Comparison of ENCODE assay signal across 1 cellular context in the genomic region with DNA sequence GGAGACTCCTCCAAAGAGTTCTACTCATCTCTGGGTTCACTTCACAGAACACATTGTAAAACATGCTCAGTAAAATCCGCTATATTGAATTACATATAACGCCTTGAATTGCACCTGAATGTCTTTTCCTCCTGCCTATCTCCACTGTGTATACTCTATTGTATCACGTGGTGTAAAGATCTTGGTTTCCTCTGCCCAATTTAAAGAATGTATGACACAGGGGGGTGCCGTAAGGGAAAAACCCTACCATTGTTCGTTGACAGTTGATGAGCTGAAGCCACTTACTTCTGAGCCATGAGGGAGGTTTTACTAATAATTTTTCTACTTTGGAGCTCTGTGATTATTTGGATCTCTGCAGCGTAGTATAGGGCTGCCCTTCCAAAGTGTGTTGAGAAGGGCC.
TF ChIP-seq lines count a peak whose summit lies in the region.

No MANE protein-coding gene starts in this region.

TF ChIP-seq in H1, 55 proteins besides CTCF, POLR2A, EP300 and RAD21 (continued from another document):
- TF ChIP-seq RBBP5 (IDR thresholded peaks at IDR 0.05; ENCODE audit: borderline replicate concordance, low read depth, low read length) (no peak), EGR1 (IDR thresholded peaks at IDR 0.05; ENCODE audit: borderline replicate concordance, low read depth, low read length) (no peak), TCF12 (IDR thresholded peaks at IDR 0.05; ENCODE audit: low read depth, low read length) (no peak), HDAC2 (IDR thresholded peaks at IDR 0.05; ENCODE audit: borderline replicate concordance in 1 of 2, low read depth in 2 of 2, low read length in 2 of 2) (no peak), SRF (IDR thresholded peaks at IDR 0.05; ENCODE audit: low read depth, low read length) (no peak), CBX8 (IDR thresholded peaks at IDR 0.05; ENCODE audit: borderline replicate concordance, low read depth, low read length) (no peak), SIN3A (conservative IDR thresholded peaks at IDR 0.05 in 1 of 2, IDR thresholded peaks at IDR 0.05 in 1 of 2; ENCODE audit: low read depth in 1 of 2, low read length in 2 of 2) (no peak), KDM5A (IDR thresholded peaks at IDR 0.05; ENCODE audit: low read length) (no peak), CHD1 (IDR thresholded peaks at IDR 0.05; ENCODE audit: low read depth, low read length) (no peak), YY1 (IDR thresholded peaks at IDR 0.05; ENCODE audit: low read depth, low read length) (no peak), JUN (IDR thresholded peaks at IDR 0.05; ENCODE audit: low read depth, low read length) (no peak), JUND (IDR thresholded peaks at IDR 0.05; ENCODE audit: low read length) (no peak), KDM1A (IDR thresholded peaks at IDR 0.05; ENCODE audit: borderline replicate concordance, low read length) (no peak), CTBP2 (IDR thresholded peaks at IDR 0.05; ENCODE audit: borderline replicate concordance, insufficient read depth, insufficient read length, low read length) (no peak), SP2 (IDR thresholded peaks at IDR 0.05; ENCODE audit: low read length) (no peak), NANOG (IDR thresholded peaks at IDR 0.05; ENCODE audit: insufficient read depth, low read depth, low read length, poor library complexity, severe bottlenecking) (no peak), SP1 (IDR thresholded peaks at IDR 0.05; ENCODE audit: low read depth, low read length) (no peak)
